9 cellular contexts compared by ENCODE assay signal in the genomic region with DNA sequence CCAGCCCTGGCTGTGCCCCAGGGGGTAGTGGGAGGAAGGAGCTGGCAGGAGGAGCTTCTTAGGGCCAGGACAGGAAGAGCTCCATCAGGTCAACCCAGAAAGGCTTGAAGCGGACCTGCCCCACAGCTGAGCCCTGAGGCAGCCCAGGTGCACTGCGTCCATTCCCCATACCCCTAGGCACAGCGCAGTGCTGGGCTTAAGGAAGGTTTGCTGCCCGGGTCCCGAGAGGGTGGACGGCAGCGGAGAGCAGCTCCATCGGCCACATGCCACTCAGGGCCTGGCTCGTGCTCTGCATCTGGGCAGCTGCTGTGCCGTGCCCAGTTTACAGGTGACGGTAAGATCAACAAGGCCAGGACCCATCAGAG. TPM values are rescaled to one million over a fixed set of nuclear protein-coding genes. Genes with fewer than 3 reads are reported as not detected.
A peak's percentile ranks its signal among the peaks of the same experiment; 100 is the strongest.
DNase-seq lines count a peak whose midpoint lies in the region; ATAC-seq and TF ChIP-seq lines count a peak whose summit lies in the region.
"Had no signal": no experiment of that assay in that cellular context is flagged by ENCODE, and none has a peak within 500 bp of the region (broad histone marks: within the 10 kb centered on the region; RNA-seq: fewer than 3 reads in every experiment).

No MANE protein-coding gene starts in this region.

- no peak overlapping the region for H3K14ac ChIP-seq in trophoblast cell (ENCODE audit: low read length)

- H2BK5ac ChIP-seq in trophoblast cell (ENCODE audit: low read depth, low read length, poor library complexity), result no peak overlapping the region

- H3K79me1 ChIP-seq in trophoblast cell (ENCODE audit: low read length), result peaks cover 5% of the 10 kb centered on the region

- peak overlapping the region; percentile 76 for H2AFZ ChIP-seq in trophoblast cell (ENCODE audit: insufficient read depth, low read length, poor library complexity)

- H2BK120ac ChIP-seq in trophoblast cell (ENCODE audit: insufficient read depth, low read length, poor library complexity), result no peak overlapping the region

- DNase-seq in coronary artery (ENCODE audit: low spot score), result no peak
- no peak for DNase-seq in trophoblast cell
- DNase-seq in natural killer cell, result no peak
- DNase-seq in amygdala (lab: John Stamatoyannopoulos, UW), result no peak
- no peak for DNase-seq in mucosa of gallbladder (ENCODE audit: low spot score)

- H4K12ac ChIP-seq in trophoblast cell (ENCODE audit: low read depth, low read length), result no peak overlapping the region

- no peak overlapping the region for H3K4me3 Mint-ChIP-seq in natural killer cell

- ATAC-seq in HG02642 (IDR thresholded peaks at IDR 0.05; ENCODE audit: poor library complexity, unreplicated experiment) (peak; percentile 6), natural killer cell (no peak), GM19463 (IDR thresholded peaks at IDR 0.05; ENCODE audit: unreplicated experiment) (no peak)

- H4K20me1 ChIP-seq in BLaER1 treated with 17β-estradiol and CSF1 and Interleukin-3, amounts not matched to agents 10 nM and 100 nM, result peaks cover 0 to 21% (median 0%) of the 10 kb centered on the region in 11 experiments; a peak in 5 of 22 replicates

- H4K91ac ChIP-seq in trophoblast cell (ENCODE audit: low read depth, low read length), result no peak overlapping the region

- peak overlapping the region; percentile 72 to 89 (median 84) for H3K9ac ChIP-seq in BLaER1 treated with 17β-estradiol and CSF1 and Interleukin-3, amounts not matched to agents 10 nM and 100 nM
- no peak overlapping the region for H3K9ac ChIP-seq in trophoblast cell (ENCODE audit: low read length)

- no peak overlapping the region for H3K23ac ChIP-seq in trophoblast cell (ENCODE audit: low read length)

- H3K79me2 ChIP-seq in trophoblast cell (ENCODE audit: control insufficient read depth, insufficient read depth, low read length, poor library complexity), result peaks cover 1% of the 10 kb centered on the region

- H3K4me1 Mint-ChIP-seq in natural killer cell, result peaks cover 6 to 33% of the 10 kb centered on the region in 2 donors

- H3K9me3 ChIP-seq in BLaER1 treated with 17β-estradiol and CSF1 and Interleukin-3, amounts not matched to agents 10 nM and 100 nM (replicated peaks in 1 of 11), result no peaks in the 10 kb centered on the region
- no peaks in the 10 kb centered on the region for H3K9me3 ChIP-seq in trophoblast cell (ENCODE audit: insufficient read depth, low read depth, low read length)
- H3K9me3 ChIP-seq: suprapubic skin had no signal

- H3K27me3 Mint-ChIP-seq in natural killer cell (ENCODE audit: low read depth in 2 of 2), result no peaks in the 10 kb centered on the region

- H3K36me3 ChIP-seq in BLaER1 treated with 17β-estradiol and CSF1 and Interleukin-3, amounts not matched to agents 10 nM and 100 nM, result peaks cover 9 to 36% (median 24%) of the 10 kb centered on the region in 11 experiments; a peak in 20 of 22 replicates
- H3K36me3 ChIP-seq in trophoblast cell (ENCODE audit: control insufficient read depth in 1 of 2, insufficient read depth in 2 of 2, low read length in 2 of 2), result no peaks in the 10 kb centered on the region
- H3K36me3 ChIP-seq: suprapubic skin had no signal

- no peak overlapping the region for H3K18ac ChIP-seq in trophoblast cell (ENCODE audit: low read length)

- H3K9me3 Mint-ChIP-seq in natural killer cell, result no peaks in the 10 kb centered on the region

- peak overlapping the region in 1 of 2 donors; percentile 80 for H3K27ac Mint-ChIP-seq in natural killer cell

- peaks cover 69 to 80% (median 75%) of the 10 kb centered on the region in 10 experiments for H3K4me1 ChIP-seq in BLaER1 treated with 17β-estradiol and CSF1 and Interleukin-3, amounts not matched to agents 10 nM and 100 nM
- H3K4me1 ChIP-seq in trophoblast cell (ENCODE audit: control insufficient read depth in 1 of 2, insufficient read depth in 2 of 2, low read length in 2 of 2), result peaks cover 8 to 12% of the 10 kb centered on the region in 2 experiments

- peak overlapping the region; percentile 73 to 99 (median 93) for H3K27ac ChIP-seq in BLaER1 treated with 17β-estradiol and CSF1 and Interleukin-3, amounts not matched to agents 10 nM and 100 nM
- H3K27ac ChIP-seq in coronary artery (peak overlapping the region in 1 of 2 donors; percentile 74), trophoblast cell (ENCODE audit: low read depth, low read length) (no peak overlapping the region)

- no peaks in the 10 kb centered on the region for H3K36me3 Mint-ChIP-seq in natural killer cell

- H3K4me2 ChIP-seq in BLaER1 treated with 17β-estradiol and CSF1 and Interleukin-3, amounts not matched to agents 10 nM and 100 nM, result peak overlapping the region; percentile 84 to 98 (median 94)
- H3K4me2 ChIP-seq in trophoblast cell (ENCODE audit: low read length), result no peak overlapping the region

- WGBS in trophoblast cell (ENCODE audit: extremely low coverage, insufficient coverage, insufficient read length), result no CpG with 5 or more reads among the region's 11 CpGs

- H2AK5ac ChIP-seq in trophoblast cell (ENCODE audit: low read length), result no peak overlapping the region

- H3K4me3 ChIP-seq in BLaER1 treated with 17β-estradiol and CSF1 and Interleukin-3, amounts not matched to agents 10 nM and 100 nM, result peak overlapping the region in 3 of 10 experiments; percentile 16 to 47 (median 36); a peak in 1 of 20 replicates
- H3K4me3 ChIP-seq in coronary artery, result peak overlapping the region; percentile 0
- no peak overlapping the region for H3K4me3 ChIP-seq in trophoblast cell (ENCODE audit: low read depth, low read length)
- H3K4me3 ChIP-seq: suprapubic skin had no signal

- no peak for TF ChIP-seq CTCF in coronary artery (IDR thresholded peaks at IDR 0.05)
- no peak for TF ChIP-seq CTCF in natural killer cell (IDR thresholded peaks at IDR 0.05)

- no peaks in the 10 kb centered on the region for H3K27me3 ChIP-seq in BLaER1 treated with 17β-estradiol and CSF1 and Interleukin-3, amounts not matched to agents 10 nM and 100 nM
- H3K27me3 ChIP-seq in trophoblast cell (ENCODE audit: insufficient read depth, low read length), result no peaks in the 10 kb centered on the region
- H3K27me3 ChIP-seq: suprapubic skin had no signal

- H2BK12ac ChIP-seq in trophoblast cell (ENCODE audit: low read length), result no peak overlapping the region

- intact Hi-C loops in natural killer cell (cut with micrococcal nuclease), result no loop called here

- H4K8ac ChIP-seq in trophoblast cell (ENCODE audit: low read depth, low read length), result peak overlapping the region; percentile 95

- no peak overlapping the region for H3K4ac ChIP-seq in trophoblast cell (ENCODE audit: low read depth, low read length)

RNA-seq across cellular contexts. Expression of gene DNMT3A, which starts 26.4 kb away (rescaled TPM):
- 23.3 and 25.8 TPM in 2 replicates for polyA plus RNA-seq in trophoblast cell (2013)
- total RNA-seq in natural killer cell, result 10 to 100 TPM; 36.3 to 60.7 (median 45.2) TPM
- total RNA-seq in mucosa of gallbladder, result 51.2 TPM
